Comparison of ENCODE assay signal across 16 cellular contexts in the genomic region with DNA sequence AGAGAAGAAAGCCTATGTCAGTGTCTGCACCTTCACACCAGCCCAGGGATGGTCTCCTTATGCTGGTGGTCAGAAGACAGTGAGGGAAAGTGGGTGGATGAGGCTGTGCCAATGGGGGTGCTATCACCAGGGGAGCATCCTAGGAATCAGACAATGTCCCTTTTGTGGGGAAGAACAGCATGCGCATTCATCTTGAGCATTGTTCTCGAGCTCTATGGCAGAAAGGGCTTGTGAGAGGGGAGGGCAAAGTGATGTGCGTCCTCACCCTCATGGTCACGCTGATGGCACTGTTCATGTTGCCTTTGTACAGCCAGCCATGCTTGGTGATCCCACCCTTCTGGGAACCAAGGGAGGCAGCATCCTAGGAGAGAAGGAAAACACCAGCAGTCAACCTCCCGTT.
"Had no signal": no experiment of that assay in that cellular context is flagged by ENCODE, and none has a peak within 500 bp of the region (broad histone marks: within the 10 kb centered on the region; RNA-seq: fewer than 3 reads in every experiment).

No MANE protein-coding gene starts in this region.

- H3K36me3 ChIP-seq: breast epithelium, pancreas had no signal

- H3K27ac Mint-ChIP-seq: activated CD8-positive, alpha-beta T cell treated with anti-CD3 and anti-CD28 coated beads for 36 hours; activated naive CD8-positive, alpha-beta T cell; activated T-cell treated with anti-CD3 and anti-CD28 coated beads, Interleukin-2, amount 50 U/mL, for 72 hours; immature natural killer cell; stimulated activated naive B cell treated with anti-CD40 and anti-IgM and Interleukin-4, amounts not matched to agents 10 μg/mL and 1 μg/mL and 100 μg/mL, for 72 hours had no signal

- H3K4me1 ChIP-seq: ascending aorta, breast epithelium had no signal

- H3K4me3 ChIP-seq: ascending aorta, breast epithelium, lung, pancreas, upper lobe of left lung had no signal

- H3K4me3 Mint-ChIP-seq: activated CD8-positive, alpha-beta T cell treated with anti-CD3 and anti-CD28 coated beads for 36 hours; activated naive CD8-positive, alpha-beta T cell; activated T-cell treated with anti-CD3 and anti-CD28 coated beads, Interleukin-2, amount 50 U/mL, for 72 hours; immature natural killer cell; neural crest cell; stimulated activated naive B cell treated with anti-CD40 and anti-IgM and Interleukin-4, amounts not matched to agents 10 μg/mL and 1 μg/mL and 100 μg/mL, for 72 hours had no signal

- H3K27ac ChIP-seq: ascending aorta, pancreas, upper lobe of left lung had no signal

- DNase-seq: activated CD4-positive, alpha-beta T cell treated with anti-CD3 and anti-CD28 coated beads for 48 hours; activated CD8-positive, alpha-beta T cell treated with anti-CD3 and anti-CD28 coated beads for 36 hours; activated gamma-delta T cell treated with Interleukin-2 at 50 U/mL for 16 hours; activated T-cell treated with anti-CD3 and anti-CD28 coated beads, Interleukin-2, amount 50 U/mL, for 72 hours; immature natural killer cell; left cardiac atrium; pancreas; stimulated activated CD4-positive, alpha-beta T cell treated with anti-CD3 and anti-CD28 coated beads, Interleukin-2, amount 100 ng/mL, for 48 hours; stimulated activated naive B cell treated with anti-CD40 and anti-IgM and Interleukin-4, amounts not matched to agents 10 μg/mL and 1 μg/mL and 100 μg/mL, for 72 hours; T-helper 2 cell; upper lobe of left lung had no signal

- H3K9me3 ChIP-seq: ascending aorta, breast epithelium, pancreas, upper lobe of left lung had no signal

- ATAC-seq: activated CD8-positive, alpha-beta T cell treated with anti-CD3 and anti-CD28 coated beads for 36 hours; activated T-cell treated with anti-CD3 and anti-CD28 coated beads, Interleukin-2, amount 50 U/mL, for 72 hours; left cardiac atrium; pancreas; stimulated activated naive B cell treated with anti-CD40 and anti-IgM and Interleukin-4, amounts not matched to agents 10 μg/mL and 1 μg/mL and 100 μg/mL, for 72 hours had no signal

- H3K27me3 Mint-ChIP-seq: activated CD8-positive, alpha-beta T cell treated with anti-CD3 and anti-CD28 coated beads for 36 hours; activated naive CD8-positive, alpha-beta T cell; stimulated activated naive B cell treated with anti-CD40 and anti-IgM and Interleukin-4, amounts not matched to agents 10 μg/mL and 1 μg/mL and 100 μg/mL, for 72 hours had no signal

- H3K4me1 Mint-ChIP-seq: neural crest cell had no signal

- H3K9me3 Mint-ChIP-seq: activated CD8-positive, alpha-beta T cell treated with anti-CD3 and anti-CD28 coated beads for 36 hours; activated T-cell treated with anti-CD3 and anti-CD28 coated beads, Interleukin-2, amount 50 U/mL, for 72 hours; immature natural killer cell; neural crest cell had no signal

- H3K27me3 ChIP-seq: ascending aorta, breast epithelium, pancreas, upper lobe of left lung had no signal
